In the genomic region with DNA sequence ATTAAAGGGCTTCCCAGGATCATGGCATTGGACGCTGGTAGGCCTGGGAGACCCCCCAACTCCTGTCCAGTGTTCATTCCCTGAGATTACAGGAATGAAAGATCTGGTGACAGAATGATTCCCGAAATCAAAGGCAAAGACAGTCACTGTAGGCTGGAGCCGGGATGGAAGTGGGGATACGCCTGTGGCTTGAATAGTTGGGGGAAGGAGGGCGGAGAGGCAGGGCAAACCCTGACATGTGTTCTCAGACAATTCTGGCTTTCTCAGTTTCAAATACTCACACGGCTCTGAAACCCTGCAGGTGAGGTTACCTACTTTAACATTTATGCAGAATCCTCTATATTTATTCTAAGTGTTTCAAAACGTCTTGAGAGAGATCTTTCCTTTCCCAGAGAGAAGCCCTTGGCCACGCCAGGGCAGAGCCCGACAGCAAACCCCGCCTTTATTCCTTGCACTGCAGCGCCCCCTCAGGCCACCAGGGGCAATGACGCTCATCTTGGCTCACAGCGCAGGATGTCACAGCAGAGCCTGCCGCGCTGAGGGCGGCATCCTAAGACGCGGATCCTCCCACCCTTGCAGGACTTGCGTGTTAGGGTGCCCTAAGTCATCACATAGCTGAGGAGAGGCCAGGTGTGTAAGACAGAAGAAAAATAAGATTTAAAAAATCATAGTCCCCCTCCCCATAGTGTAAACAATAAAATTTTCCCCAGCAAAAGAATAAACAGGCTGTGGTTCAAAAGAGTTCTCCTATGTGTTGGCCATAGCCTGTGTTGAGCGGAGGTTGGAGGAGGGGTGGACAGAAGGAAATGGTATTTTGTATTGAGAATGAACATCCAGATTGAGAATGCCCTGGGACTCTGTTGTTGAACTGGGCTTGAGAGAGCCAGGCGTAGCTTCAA, we compare ENCODE assay signal across 9 cellular contexts.
A peak's percentile ranks its signal among the peaks of the same experiment; 100 is the strongest.
DNase-seq lines count a peak whose midpoint lies in the region; ATAC-seq, FAIRE-seq and TF ChIP-seq lines count a peak whose summit lies in the region.
"Had no signal": no experiment of that assay in that cellular context is flagged by ENCODE, and none has a peak within 500 bp of the region (broad histone marks: within the 10 kb centered on the region; RNA-seq: fewer than 3 reads in every experiment).

No MANE protein-coding gene starts in this region.

- DNase-seq in Caki2 (ENCODE audit: low read depth) (peak; percentile 55), GM19239 (ENCODE audit: insufficient read length, low spot score) (peak; percentile 65), NCI-H526 (lab: John Stamatoyannopoulos, UW) (peak; percentile 44 to 73), cardiac septum (ENCODE audit: low spot score) (peak; percentile 86), psoas muscle (peak; percentile 74 to 86), cortex of kidney (lab: John Stamatoyannopoulos, UW) (no peak)
- DNase-seq in activated effector memory CD4-positive, alpha-beta T cell treated with anti-CD3 and anti-CD28 coated beads, Interleukin-2, amount 50 U/mL, for 16 hours, result peak; percentile 79

- no peak overlapping the region for H3K4me3 ChIP-seq in psoas muscle

- intact Hi-C loops in cardiac septum (cut with DNase I), result loop anchor here (2.0 to 10.0 kb wide), 3 partner anchors 169 to 557 kb away; no protein-coding TSS in a partner anchor
- intact Hi-C loops in psoas muscle (cut with DNase I), result loop anchor here in 1 of 2 donors (5.0 kb wide), 1 partner anchor 257 kb away; no protein-coding TSS in a partner anchor

- WGBS in psoas muscle, 3 donors, result 24 to 27% (median 25%) methylated on average over 21 of the region's 21 CpGs

- H3K4me1 ChIP-seq in psoas muscle, result no peaks in the 10 kb centered on the region

- peak; percentile 40 for FAIRE-seq in GM19239 (lab: Jason Lieb, UNC)
- FAIRE-seq: TTC549 had no signal

- no peaks in the 10 kb centered on the region for H3K36me3 ChIP-seq in psoas muscle (ENCODE audit: insufficient read depth in 1 of 2, low read depth in 1 of 2)

- H3K27me3 ChIP-seq in psoas muscle (ENCODE audit: insufficient read depth in 3 of 3, low read length in 2 of 3), result peaks cover 0 to 3% (median 0%) of the 10 kb centered on the region in 3 donors

- no peak overlapping the region for H3K27ac ChIP-seq in psoas muscle

- in situ Hi-C loops in Caki2 (cut with HindIII; ENCODE audit: low pct_unique_long_range_greater_than_20kb, low sequenced_read_pairs), result no loop called here

- H3K9me3 ChIP-seq in psoas muscle, result no peaks in the 10 kb centered on the region

- peak; percentile 99 for ATAC-seq in HG03175 (IDR thresholded peaks at IDR 0.05; ENCODE audit: unreplicated experiment)
- peak; percentile 60 to 88 (median 83) for ATAC-seq in psoas muscle

- TF ChIP-seq CTCF in psoas muscle (IDR thresholded peaks at IDR 0.05), result peak; percentile 68
